In genomic region chr12:122117979-122118378, GRCh38 we compare ENCODE assay signal across 1 cellular context.
TF ChIP-seq lines count a peak whose summit lies in the region.

No MANE protein-coding gene starts in this region.

TF ChIP-seq in H1, 55 proteins besides CTCF, POLR2A, EP300 and RAD21:
- TF ChIP-seq FOSL1 (IDR thresholded peaks at IDR 0.05; ENCODE audit: insufficient read depth, low read depth, low read length), result no peak
- no peak for TF ChIP-seq MAFK (IDR thresholded peaks at IDR 0.05; ENCODE audit: low read depth, low read length)
- no peak for TF ChIP-seq TEAD4 (IDR thresholded peaks at IDR 0.05; ENCODE audit: low read depth, low read length)
- no peak for TF ChIP-seq TCF12 (IDR thresholded peaks at IDR 0.05; ENCODE audit: low read depth, low read length)
- no peak for TF ChIP-seq TAF7 (optimal IDR thresholded peaks at IDR 0.05; ENCODE audit: borderline replicate concordance, low read depth, low read length)
- TF ChIP-seq SAP30 (IDR thresholded peaks at IDR 0.05; ENCODE audit: insufficient read depth, insufficient replicate concordance, low read length), result no peak
- no peak for TF ChIP-seq RBBP5 (IDR thresholded peaks at IDR 0.05; ENCODE audit: borderline replicate concordance, low read depth, low read length)
- no peak for TF ChIP-seq MAX (IDR thresholded peaks at IDR 0.05)
